ENCODE assay signal across 23 cellular contexts in the genomic region with DNA sequence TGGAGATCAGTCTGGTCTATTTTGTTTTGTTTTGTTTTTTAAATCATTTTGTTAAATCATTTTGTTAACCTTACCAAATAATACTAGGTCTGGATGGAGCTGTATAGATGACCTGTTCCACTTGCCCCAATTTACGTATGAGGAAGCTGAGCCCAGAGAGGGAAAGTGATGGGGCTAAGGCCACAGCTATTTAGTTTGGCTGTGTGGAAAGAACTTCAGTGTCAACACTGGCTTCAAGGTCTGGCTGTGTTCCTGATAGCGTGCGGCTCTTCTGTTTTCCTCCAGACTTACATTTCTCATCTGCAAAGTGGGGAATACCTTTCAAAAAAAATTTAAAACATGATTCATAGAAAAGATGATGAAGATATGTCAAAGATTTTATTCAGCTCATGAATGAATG.
DNase-seq lines count a peak whose midpoint lies in the region; ATAC-seq, FAIRE-seq and TF ChIP-seq lines count a peak whose summit lies in the region.
"Had no signal": no experiment of that assay in that cellular context is flagged by ENCODE, and none has a peak within 500 bp of the region (broad histone marks: within the 10 kb centered on the region; RNA-seq: fewer than 3 reads in every experiment).

No MANE protein-coding gene starts in this region.

- peaks cover under 1% of the 10 kb centered on the region for H3K4me1 ChIP-seq in astrocyte (ENCODE audit: insufficient read depth, low read length)
- no peaks in the 10 kb centered on the region for H3K4me1 ChIP-seq in colonic mucosa
- H3K4me1 ChIP-seq in upper lobe of right lung: no peaks in the 10 kb centered on the region
- no peaks in the 10 kb centered on the region for H3K4me1 ChIP-seq in prostate gland (replicated peaks)
- H3K4me1 ChIP-seq: BE2C, BLaER1 had no signal

- H3K9me3 ChIP-seq in astrocyte (ENCODE audit: insufficient read depth, low read depth, low read length): no peaks in the 10 kb centered on the region
- no peaks in the 10 kb centered on the region for H3K9me3 ChIP-seq in colonic mucosa
- peaks cover 4% of the 10 kb centered on the region for H3K9me3 ChIP-seq in upper lobe of right lung
- H3K9me3 ChIP-seq in prostate gland: no peaks in the 10 kb centered on the region
- H3K9me3 ChIP-seq: BE2C, BLaER1 had no signal

- H3K27ac Mint-ChIP-seq in astrocyte (ENCODE audit: unreplicated experiment): no peak overlapping the region
- H3K27ac Mint-ChIP-seq: CD4-positive, alpha-beta memory T cell had no signal

- H3K27ac ChIP-seq in astrocyte (ENCODE audit: low read depth, low read length) (no peak overlapping the region), colonic mucosa (no peak overlapping the region), upper lobe of right lung (no peak overlapping the region), prostate gland (no peak overlapping the region)
- H3K27ac ChIP-seq: BLaER1 had no signal

- H3K4me2 ChIP-seq in astrocyte (ENCODE audit: low read length): no peak overlapping the region
- H3K4me2 ChIP-seq: BLaER1 had no signal

- H3K27me3 Mint-ChIP-seq in astrocyte (ENCODE audit: low read depth, unreplicated experiment): no peaks in the 10 kb centered on the region
- H3K27me3 Mint-ChIP-seq: CD4-positive, alpha-beta memory T cell; CD4-positive, CD25-positive, alpha-beta regulatory T cell had no signal

- H3K9ac ChIP-seq in astrocyte (ENCODE audit: low read length) (no peak overlapping the region), colonic mucosa (ENCODE audit: low read depth in 2 of 2, low read length in 2 of 2) (no peak overlapping the region)
- H3K9ac ChIP-seq: BLaER1 had no signal

- no peaks in the 10 kb centered on the region for H3K27me3 ChIP-seq in astrocyte (ENCODE audit: insufficient read depth, low read length)
- H3K27me3 ChIP-seq in colonic mucosa: no peaks in the 10 kb centered on the region
- H3K27me3 ChIP-seq in upper lobe of right lung: no peaks in the 10 kb centered on the region
- H3K27me3 ChIP-seq in prostate gland (replicated peaks; ENCODE audit: insufficient read depth): no peaks in the 10 kb centered on the region
- H3K27me3 ChIP-seq: BE2C, BLaER1 had no signal

- no peaks in the 10 kb centered on the region for H4K20me1 ChIP-seq in astrocyte (ENCODE audit: insufficient read depth, low read length)
- H4K20me1 ChIP-seq: BLaER1 had no signal

- H3K36me3 Mint-ChIP-seq in astrocyte (ENCODE audit: low read depth, unreplicated experiment): no peaks in the 10 kb centered on the region
- H3K36me3 Mint-ChIP-seq: CD14-positive monocyte; CD4-positive, alpha-beta memory T cell had no signal

- H3K9me3 Mint-ChIP-seq in astrocyte (ENCODE audit: unreplicated experiment): peaks cover 8% of the 10 kb centered on the region

- no peak for FAIRE-seq in astrocyte (lab: Jason Lieb, UNC)
- FAIRE-seq: A204.1, D721Med, G401.6, GM12891 had no signal

- no peak overlapping the region for H2AFZ ChIP-seq in astrocyte (ENCODE audit: low read depth, low read length)

- H3K4me3 Mint-ChIP-seq in astrocyte (ENCODE audit: unreplicated experiment): no peak overlapping the region
- H3K4me3 Mint-ChIP-seq: CD14-positive monocyte; CD4-positive, alpha-beta memory T cell; CD4-positive, CD25-positive, alpha-beta regulatory T cell; CD8-positive, alpha-beta memory T cell had no signal

- H3K36me3 ChIP-seq in astrocyte (ENCODE audit: insufficient read depth, low read length) (no peaks in the 10 kb centered on the region), colonic mucosa (no peaks in the 10 kb centered on the region), upper lobe of right lung (no peaks in the 10 kb centered on the region), prostate gland (no peaks in the 10 kb centered on the region)
- H3K36me3 ChIP-seq: BE2C, BLaER1 had no signal

- no peaks in the 10 kb centered on the region for H3K79me2 ChIP-seq in astrocyte (ENCODE audit: insufficient read depth, low read length)

- ATAC-seq in upper lobe of right lung (no peak), HG03342 (IDR thresholded peaks at IDR 0.05; ENCODE audit: unreplicated experiment) (no peak)

- DNase-seq in astrocyte (ENCODE audit: low read depth) (peak; percentile 27), fibroblast of the aortic adventitia (ENCODE audit: low read depth) (peak; percentile 49), stromal cell of bone marrow (ENCODE audit: low read depth) (peak; percentile 54), colonic mucosa (no peak), upper lobe of right lung (no peak), prostate gland (ENCODE audit: low spot score) (no peak)
- DNase-seq: 8988T; ACHN; BE2C; C1 segment of cervical spinal cord; CD4-positive, alpha-beta memory T cell; CD4-positive, CD25-positive, alpha-beta regulatory T cell; CD8-positive, alpha-beta memory T cell; COR-L47; DMS79 treated with DMSO at 0.1 percent for 48 hours; GF-D8 had no signal

- intact Hi-C loops in colonic mucosa (cut with DNase I): no loop called here
- intact Hi-C loops in upper lobe of right lung (cut with DNase I): no loop called here
- intact Hi-C loops in prostate gland (cut with DNase I): no loop called here

- no peaks in the 10 kb centered on the region for H3K4me1 Mint-ChIP-seq in astrocyte (ENCODE audit: low read depth, unreplicated experiment)
- H3K4me1 Mint-ChIP-seq: CD14-positive monocyte; CD4-positive, alpha-beta memory T cell; CD8-positive, alpha-beta memory T cell had no signal

- TF ChIP-seq CTCF in astrocyte (IDR thresholded peaks at IDR 0.05; ENCODE audit: insufficient read depth, low read depth, low read length): no peak
- TF ChIP-seq CTCF in fibroblast of the aortic adventitia (IDR thresholded peaks at IDR 0.05; ENCODE audit: insufficient read depth, low read length): no peak
- TF ChIP-seq CTCF in colonic mucosa (IDR thresholded peaks at IDR 0.05): no peak
- no peak for TF ChIP-seq CTCF in upper lobe of right lung (IDR thresholded peaks at IDR 0.05)
- no peak for TF ChIP-seq CTCF in prostate gland (IDR thresholded peaks at IDR 0.05)

- H3K4me3 ChIP-seq in astrocyte (ENCODE audit: insufficient read depth, low read depth, low read length): no peak overlapping the region
- no peak overlapping the region for H3K4me3 ChIP-seq in fibroblast of the aortic adventitia (ENCODE audit: low read depth, low read length)
- H3K4me3 ChIP-seq in colonic mucosa: no peak overlapping the region
- H3K4me3 ChIP-seq in upper lobe of right lung: no peak overlapping the region
- H3K4me3 ChIP-seq in prostate gland: no peak overlapping the region
- H3K4me3 ChIP-seq: BLaER1 had no signal

- WGBS in prostate gland: 51% methylated on average over 3 of the region's 3 CpGs

- no peak for TF ChIP-seq POLR2A in prostate gland (IDR thresholded peaks at IDR 0.05)

Comparison
In these comparisons a context has a peak if more than half of its experiments do, and no peak if none do; other contexts are left out.
1. DNase-seq: peak in astrocyte (single experiment), fibroblast of the aortic adventitia (single experiment) and stromal cell of bone marrow (single experiment); none in colonic mucosa (single experiment), upper lobe of right lung (single experiment) and prostate gland (single experiment).